ENCODE assay signal across 1 cellular context in genomic region chr21:42009831-42010506, GRCh38.
TF ChIP-seq lines count a peak whose summit lies in the region.

TSS of gene ZBTB21 (minus strand) at chr21:42010360. CDS start at chr21:41994095, 16,265 bp downstream.

TF ChIP-seq in GM12878, 131 proteins besides CTCF, POLR2A, EP300 and RAD21 (continued from another document and continues in another):
- TF ChIP-seq CUX1 (IDR thresholded peaks at IDR 0.05; ENCODE audit: insufficient replicate concordance, low read depth, low read length) = no peak
- no peak for TF ChIP-seq PML (IDR thresholded peaks at IDR 0.05; ENCODE audit: low read length)
- TF ChIP-seq ZNF207 (IDR thresholded peaks at IDR 0.05; ENCODE audit: borderline replicate concordance) = peak; percentile 80
- no peak for TF ChIP-seq ZNF622 (IDR thresholded peaks at IDR 0.05)
- TF ChIP-seq, protein P1, sequence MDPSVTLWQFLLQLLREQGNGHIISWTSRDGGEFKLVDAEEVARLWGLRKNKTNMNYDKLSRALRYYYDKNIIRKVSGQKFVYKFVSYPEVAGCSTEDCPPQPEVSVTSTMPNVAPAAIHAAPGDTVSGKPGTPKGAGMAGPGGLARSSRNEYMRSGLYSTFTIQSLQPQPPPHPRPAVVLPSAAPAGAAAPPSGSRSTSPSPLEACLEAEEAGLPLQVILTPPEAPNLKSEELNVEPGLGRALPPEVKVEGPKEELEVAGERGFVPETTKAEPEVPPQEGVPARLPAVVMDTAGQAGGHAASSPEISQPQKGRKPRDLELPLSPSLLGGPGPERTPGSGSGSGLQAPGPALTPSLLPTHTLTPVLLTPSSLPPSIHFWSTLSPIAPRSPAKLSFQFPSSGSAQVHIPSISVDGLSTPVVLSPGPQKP (IDR thresholded peaks at IDR 0.05; ENCODE audit: low read depth, low read length) = 0 out of 2 replicates have a peak, but pooled peaks have one; percentile 35
- TF ChIP-seq SP1 (IDR thresholded peaks at IDR 0.05; ENCODE audit: low read depth, low read length) = peak; percentile 25
- TF ChIP-seq ESRRA (IDR thresholded peaks at IDR 0.05; ENCODE audit: low read length) = peak; percentile 80; the same call in 1 of the 2 replicates
- peak in 1 of 2 experiments; percentile 22; a peak in 1 of 4 replicates for TF ChIP-seq IKZF2 (IDR thresholded peaks at IDR 0.05)
- TF ChIP-seq PAX5 (IDR thresholded peaks at IDR 0.05; ENCODE audit: borderline replicate concordance, low read depth, low read length) = no peak; the same call in 1 of the 2 replicates
- no peak for TF ChIP-seq TBL1XR1 (IDR thresholded peaks at IDR 0.05; ENCODE audit: low read depth, low read length)
- TF ChIP-seq, protein P2, sequence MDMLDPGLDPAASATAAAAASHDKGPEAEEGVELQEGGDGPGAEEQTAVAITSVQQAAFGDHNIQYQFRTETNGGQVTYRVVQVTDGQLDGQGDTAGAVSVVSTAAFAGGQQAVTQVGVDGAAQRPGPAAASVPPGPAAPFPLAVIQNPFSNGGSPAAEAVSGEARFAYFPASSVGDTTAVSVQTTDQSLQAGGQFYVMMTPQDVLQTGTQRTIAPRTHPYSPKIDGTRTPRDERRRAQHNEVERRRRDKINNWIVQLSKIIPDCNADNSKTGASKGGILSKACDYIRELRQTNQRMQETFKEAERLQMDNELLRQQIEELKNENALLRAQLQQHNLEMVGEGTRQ (IDR thresholded peaks at IDR 0.05; ENCODE audit: borderline replicate concordance, low read depth, low read length) = peak; percentile 56
- TF ChIP-seq REST (IDR thresholded peaks at IDR 0.05; ENCODE audit: low read depth, low read length) = no peak
- TF ChIP-seq RELB (IDR thresholded peaks at IDR 0.05; ENCODE audit: low read depth) = no peak; the same call in 1 of the 2 replicates
- TF ChIP-seq RFX5 (IDR thresholded peaks at IDR 0.05; ENCODE audit: low read depth, low read length) = 0 out of 2 replicates have a peak, but pooled peaks have one; percentile 42
- no peak for TF ChIP-seq EZH2 (IDR thresholded peaks at IDR 0.05; ENCODE audit: borderline replicate concordance, control insufficient read depth, low read depth, low read length)
- peak; percentile 85 for TF ChIP-seq POLR2AphosphoS5 (IDR thresholded peaks at IDR 0.05; ENCODE audit: low read length)
- TF ChIP-seq MTA2 (IDR thresholded peaks at IDR 0.05; ENCODE audit: low read depth) = no peak
- TF ChIP-seq ZZZ3 (IDR thresholded peaks at IDR 0.05; ENCODE audit: control insufficient read depth, insufficient read length, low read depth) = no peak
- TF ChIP-seq GABPA (IDR thresholded peaks at IDR 0.05; ENCODE audit: low read depth) = no peak
- no peak for TF ChIP-seq NFIC (IDR thresholded peaks at IDR 0.05; ENCODE audit: low read depth, low read length)
- TF ChIP-seq ETV6 (conservative IDR thresholded peaks at IDR 0.05 in 1 of 2, IDR thresholded peaks at IDR 0.05 in 1 of 2; ENCODE audit: borderline replicate concordance in 1 of 2, low read depth in 1 of 2) = no peak
- TF ChIP-seq PRDM15 (CRISPR knock-in tag; IDR thresholded peaks at IDR 0.05) = no peak
- no peak for TF ChIP-seq MYC (IDR thresholded peaks at IDR 0.05; ENCODE audit: insufficient read depth, insufficient read length, insufficient replicate concordance, low read length, severe bottlenecking)
- TF ChIP-seq MXI1 (IDR thresholded peaks at IDR 0.05; ENCODE audit: low read depth, low read length) = peak; percentile 14
- TF ChIP-seq CHD4 (IDR thresholded peaks at IDR 0.05) = no peak
- peak; percentile 96 to 97 for TF ChIP-seq BHLHE40 (IDR thresholded peaks at IDR 0.05; ENCODE audit: borderline replicate concordance in 1 of 2, low read depth in 2 of 2, low read length in 1 of 2)
- TF ChIP-seq IRF5 (IDR thresholded peaks at IDR 0.05; ENCODE audit: borderline replicate concordance) = no peak
- TF ChIP-seq CREM (IDR thresholded peaks at IDR 0.05; ENCODE audit: low read depth) = peak; percentile 99
- TF ChIP-seq ZNF384 (IDR thresholded peaks at IDR 0.05; ENCODE audit: borderline replicate concordance, low read depth, low read length) = peak; percentile 22; the same call in 1 of the 2 replicates
- peak; percentile 41 for TF ChIP-seq HDAC6 (IDR thresholded peaks at IDR 0.05; ENCODE audit: unreplicated experiment)
- TF ChIP-seq KAT2A (conservative IDR thresholded peaks at IDR 0.05; ENCODE audit: control insufficient read depth, low read depth, low read length) = no peak
- no peak for TF ChIP-seq SREBF2 (IDR thresholded peaks at IDR 0.05; ENCODE audit: low read length)
- TF ChIP-seq JUNB (IDR thresholded peaks at IDR 0.05) = peak; percentile 27; the same call in 1 of the 2 replicates
- no peak; the same call in none of the 2 replicates for TF ChIP-seq POLR2AphosphoS2 (IDR thresholded peaks at IDR 0.05; ENCODE audit: low read depth, low read length)
- no peak for TF ChIP-seq MAX (IDR thresholded peaks at IDR 0.05; ENCODE audit: low read depth, low read length)
- no peak for TF ChIP-seq CBX5 (IDR thresholded peaks at IDR 0.05; ENCODE audit: low read depth)
- TF ChIP-seq KDM1A (IDR thresholded peaks at IDR 0.05; ENCODE audit: borderline replicate concordance) = no peak
- TF ChIP-seq SUPT20H (IDR thresholded peaks at IDR 0.05; ENCODE audit: borderline replicate concordance, control insufficient read depth, low read depth, low read length) = no peak
- TF ChIP-seq NRF1 (conservative IDR thresholded peaks at IDR 0.05; ENCODE audit: low read depth, low read length) = peak; percentile 93
- TF ChIP-seq NR2C1 (IDR thresholded peaks at IDR 0.05) = no peak
- no peak for TF ChIP-seq SIN3A (IDR thresholded peaks at IDR 0.05; ENCODE audit: low read depth, low read length)
- peak; percentile 90 for TF ChIP-seq YY1 (IDR thresholded peaks at IDR 0.05; ENCODE audit: low read depth, low read length)
- peak; percentile 72 for TF ChIP-seq RAD51 (IDR thresholded peaks at IDR 0.05)
- TF ChIP-seq WRNIP1 (IDR thresholded peaks at IDR 0.05; ENCODE audit: borderline replicate concordance, low read depth, low read length) = no peak
- TF ChIP-seq FOS (IDR thresholded peaks at IDR 0.05; ENCODE audit: borderline replicate concordance, extremely low read depth, insufficient read length) = no peak
- TF ChIP-seq KLF5 (IDR thresholded peaks at IDR 0.05; ENCODE audit: partially characterized antibody) = no peak
- no peak for TF ChIP-seq NFYA (IDR thresholded peaks at IDR 0.05; ENCODE audit: borderline replicate concordance, low read depth, low read length)
